In the genomic region with DNA sequence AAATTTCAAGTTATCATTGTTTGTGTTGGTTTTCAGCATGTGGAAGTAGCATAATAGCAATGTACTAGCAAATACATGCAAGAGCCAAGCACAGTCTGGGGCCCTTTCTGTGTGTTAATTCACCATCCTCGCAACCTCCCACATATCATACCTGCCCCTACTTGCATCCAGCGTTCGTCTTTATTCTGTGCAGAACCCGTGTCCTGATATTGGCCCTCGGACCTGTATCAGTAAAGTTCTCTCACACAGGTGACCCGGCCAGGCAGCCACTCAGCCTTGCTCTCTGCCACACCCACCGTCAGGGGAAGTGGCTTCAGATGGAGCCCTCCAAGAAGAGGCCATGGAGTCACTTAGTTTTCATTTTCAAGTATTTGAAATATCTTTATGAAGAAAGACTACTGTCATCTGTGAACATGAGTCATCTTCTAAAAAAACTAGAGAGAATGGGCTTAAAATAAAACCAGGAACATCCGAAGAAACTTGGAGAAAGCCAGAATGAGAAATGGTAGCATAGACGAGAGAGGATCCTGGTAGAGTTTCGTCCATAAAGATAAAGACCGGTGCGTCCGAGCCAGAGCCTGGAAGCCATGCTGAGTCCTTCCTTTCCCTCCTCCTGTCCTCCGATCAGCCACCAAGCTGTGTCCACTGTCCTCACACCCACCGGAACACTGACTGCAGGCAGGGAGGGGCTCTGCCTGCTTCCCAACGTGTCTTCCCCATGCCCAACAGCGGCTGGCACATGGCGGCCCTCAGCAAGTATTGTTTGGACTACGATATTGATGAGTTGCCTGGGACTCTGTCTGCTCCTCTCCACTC, we compare ENCODE assay signal across 1 cellular context.
TF ChIP-seq lines count a peak whose summit lies in the region.

No MANE protein-coding gene starts in this region.

TF ChIP-seq in SK-N-SH treated with all-trans-retinoic acid at 6 μM for 48 hours, 23 proteins besides CTCF, POLR2A, EP300 and RAD21 (continued from another document):
- TF ChIP-seq, protein P1, sequence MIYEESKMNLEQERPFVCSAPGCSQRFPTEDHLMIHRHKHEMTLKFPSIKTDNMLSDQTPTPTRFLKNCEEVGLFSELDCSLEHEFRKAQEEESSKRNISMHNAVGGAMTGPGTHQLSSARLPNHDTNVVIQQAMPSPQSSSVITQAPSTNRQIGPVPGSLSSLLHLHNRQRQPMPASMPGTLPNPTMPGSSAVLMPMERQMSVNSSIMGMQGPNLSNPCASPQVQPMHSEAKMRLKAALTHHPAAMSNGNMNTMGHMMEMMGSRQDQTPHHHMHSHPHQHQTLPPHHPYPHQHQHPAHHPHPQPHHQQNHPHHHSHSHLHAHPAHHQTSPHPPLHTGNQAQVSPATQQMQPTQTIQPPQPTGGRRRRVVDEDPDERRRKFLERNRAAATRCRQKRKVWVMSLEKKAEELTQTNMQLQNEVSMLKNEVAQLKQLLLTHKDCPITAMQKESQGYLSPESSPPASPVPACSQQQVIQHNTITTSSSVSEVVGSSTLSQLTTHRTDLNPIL (CRISPR knock-in tag; IDR thresholded peaks at IDR 0.05; ENCODE audit: low read depth): no peak
- no peak for TF ChIP-seq POU6F1 (CRISPR knock-in tag; IDR thresholded peaks at IDR 0.05; ENCODE audit: borderline replicate concordance, low read depth)
- no peak for TF ChIP-seq ZNF565 (CRISPR knock-in tag; conservative IDR thresholded peaks at IDR 0.05; ENCODE audit: low read depth)
- TF ChIP-seq ISL1 (CRISPR knock-in tag; IDR thresholded peaks at IDR 0.05): no peak
- TF ChIP-seq CSDC2 (CRISPR knock-in tag; IDR thresholded peaks at IDR 0.05): no peak
- TF ChIP-seq, protein P2, sequence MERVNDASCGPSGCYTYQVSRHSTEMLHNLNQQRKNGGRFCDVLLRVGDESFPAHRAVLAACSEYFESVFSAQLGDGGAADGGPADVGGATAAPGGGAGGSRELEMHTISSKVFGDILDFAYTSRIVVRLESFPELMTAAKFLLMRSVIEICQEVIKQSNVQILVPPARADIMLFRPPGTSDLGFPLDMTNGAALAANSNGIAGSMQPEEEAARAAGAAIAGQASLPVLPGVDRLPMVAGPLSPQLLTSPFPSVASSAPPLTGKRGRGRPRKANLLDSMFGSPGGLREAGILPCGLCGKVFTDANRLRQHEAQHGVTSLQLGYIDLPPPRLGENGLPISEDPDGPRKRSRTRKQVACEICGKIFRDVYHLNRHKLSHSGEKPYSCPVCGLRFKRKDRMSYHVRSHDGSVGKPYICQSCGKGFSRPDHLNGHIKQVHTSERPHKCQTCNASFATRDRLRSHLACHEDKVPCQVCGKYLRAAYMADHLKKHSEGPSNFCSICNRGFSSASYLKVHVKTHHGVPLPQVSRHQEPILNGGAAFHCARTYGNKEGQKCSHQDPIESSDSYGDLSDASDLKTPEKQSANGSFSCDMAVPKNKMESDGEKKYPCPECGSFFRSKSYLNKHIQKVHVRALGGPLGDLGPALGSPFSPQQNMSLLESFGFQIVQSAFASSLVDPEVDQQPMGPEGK (CRISPR knock-in tag; IDR thresholded peaks at IDR 0.05; ENCODE audit: borderline replicate concordance): no peak
